16 cellular contexts compared by ENCODE assay signal in genomic region chr7:82704121-82704520, GRCh38.
"Had no signal": no experiment of that assay in that cellular context is flagged by ENCODE, and none has a peak within 500 bp of the region (broad histone marks: within the 10 kb centered on the region; RNA-seq: fewer than 3 reads in every experiment).

No MANE protein-coding gene starts in this region.

- DNase-seq: activated CD4-positive, alpha-beta T cell treated with anti-CD3 and anti-CD28 coated beads, Interleukin-2, amount 10 ng/mL, durations not matched to agents 7 days and 5 days; activated CD8-positive, alpha-beta memory T cell treated with anti-CD3 and anti-CD28 coated beads, Interleukin-2, amount 50 U/mL, for 48 hours; activated effector memory CD4-positive, alpha-beta T cell treated with Interleukin-2 at 50 U/mL for 16 hours; activated naive CD4-positive, alpha-beta T cell treated with anti-CD3 and anti-CD28 coated beads, Interleukin-2, amount 10 ng/mL, durations not matched to agents 7 days and 5 days; activated naive CD8-positive, alpha-beta T cell treated with anti-CD3 and anti-CD28 coated beads, Interleukin-2, amount 50 U/mL, for 24 hours; activated T-cell treated with anti-CD3 and anti-CD28 coated beads, Interleukin-2, amount 50 U/mL, for 48 hours; anterior cingulate cortex; central memory CD4-positive, alpha-beta T cell; dorsolateral prefrontal cortex; mesenchymal stem cell; mucosa of descending colon; naive B cell; stimulated activated CD4-positive, alpha-beta T cell treated with anti-CD3 and anti-CD28 coated beads, Interleukin-2, amount 100 ng/mL, for 24 hours; transverse colon; uterus had no signal

- ATAC-seq: activated CD4-positive, CD25-positive, alpha-beta regulatory T cell treated with anti-CD3 and anti-CD28 coated beads, Interleukin-2, amount 50 U/mL, for 24 hours; activated naive CD8-positive, alpha-beta T cell treated with anti-CD3 and anti-CD28 coated beads, Interleukin-2, amount 50 U/mL, for 24 hours; mucosa of descending colon had no signal
